ENCODE assay signal across 8 cellular contexts in genomic region chr2:98254504-98255059, GRCh38.
"Had no signal": no experiment of that assay in that cellular context is flagged by ENCODE, and none has a peak within 500 bp of the region (broad histone marks: within the 10 kb centered on the region; RNA-seq: fewer than 3 reads in every experiment).

No MANE protein-coding gene starts in this region.

- H3K9me3 ChIP-seq: HAP-1 had no signal

- H3K4me1 Mint-ChIP-seq: GM23338 had no signal

- H3K4me2 ChIP-seq: GM23338 had no signal

- H3K27ac Mint-ChIP-seq: GM23338, HFFc6 had no signal

- FAIRE-seq: K562 had no signal

- H3K27ac ChIP-seq: HL-60 had no signal

- H3K4me1 ChIP-seq: HAP-1 had no signal

- ATAC-seq: GM23338, HCT116, K562 had no signal

- H3K4me3 ChIP-seq: GM23338, HAP-1, K562 had no signal

- DNase-seq: H7, HFFc6, IMR-90 had no signal

- H3K9me3 Mint-ChIP-seq: GM23338, HFFc6 had no signal

- H3K36me3 ChIP-seq: HAP-1 had no signal

- H3K4me3 Mint-ChIP-seq: GM23338, HFFc6 had no signal
